Comparison of ENCODE assay signal across 8 cellular contexts in genomic region chr4:112636688-112637551, GRCh38. TPM values are rescaled to one million over a fixed set of nuclear protein-coding genes. Genes with fewer than 3 reads are reported as not detected.
DNase-seq lines count a peak whose midpoint lies in the region; ATAC-seq and TF ChIP-seq lines count a peak whose summit lies in the region.

LARP7 (plus strand) TSS chr4:112637143; CDS start chr4:112644670, 7,527 bp downstream.
A gene with protein sequence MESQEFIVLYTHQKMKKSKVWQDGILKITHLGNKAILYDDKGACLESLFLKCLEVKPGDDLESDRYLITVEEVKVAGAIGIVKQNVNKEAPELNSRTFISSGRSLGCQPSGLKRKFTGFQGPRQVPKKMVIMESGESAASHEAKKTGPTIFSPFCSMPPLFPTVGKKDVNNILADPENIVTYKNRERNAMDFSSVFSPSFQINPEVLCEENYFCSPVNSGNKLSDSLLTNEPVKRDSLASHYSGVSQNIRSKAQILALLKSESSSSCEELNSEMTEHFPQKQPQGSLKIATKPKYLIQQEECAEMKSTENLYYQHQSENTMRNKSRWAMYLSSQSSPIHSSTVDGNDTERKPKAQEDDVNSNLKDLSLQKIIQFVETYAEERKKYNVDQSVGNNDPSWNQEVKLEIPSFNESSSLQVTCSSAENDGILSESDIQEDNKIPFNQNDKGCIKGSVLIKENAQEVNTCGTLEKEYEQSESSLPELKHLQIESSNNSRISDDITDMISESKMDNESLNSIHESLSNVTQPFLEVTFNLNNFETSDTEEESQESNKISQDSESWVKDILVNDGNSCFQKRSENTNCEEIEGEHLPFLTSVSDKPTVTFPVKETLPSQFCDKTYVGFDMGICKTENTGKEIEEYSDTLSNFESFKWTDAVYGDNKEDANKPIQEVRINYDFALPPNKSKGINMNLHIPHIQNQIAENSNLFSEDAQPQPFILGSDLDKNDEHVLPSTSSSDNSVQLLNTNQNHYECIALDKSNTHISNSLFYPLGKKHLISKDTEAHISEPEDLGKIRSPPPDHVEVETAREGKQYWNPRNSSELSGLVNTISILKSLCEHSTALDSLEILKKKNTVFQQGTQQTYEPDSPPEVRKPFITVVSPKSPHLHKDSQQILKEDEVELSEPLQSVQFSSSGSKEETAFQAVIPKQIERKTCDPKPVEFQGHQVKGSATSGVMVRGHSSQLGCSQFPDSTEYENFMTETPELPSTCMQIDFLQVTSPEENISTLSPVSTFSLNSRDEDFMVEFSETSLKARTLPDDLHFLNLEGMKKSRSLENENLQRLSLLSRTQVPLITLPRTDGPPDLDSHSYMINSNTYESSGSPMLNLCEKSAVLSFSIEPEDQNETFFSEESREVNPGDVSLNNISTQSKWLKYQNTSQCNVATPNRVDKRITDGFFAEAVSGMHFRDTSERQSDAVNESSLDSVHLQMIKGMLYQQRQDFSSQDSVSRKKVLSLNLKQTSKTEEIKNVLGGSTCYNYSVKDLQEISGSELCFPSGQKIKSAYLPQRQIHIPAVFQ (N-terminal part only) (minus strand): TSS chr4:112636909. CDS start chr4:112633176, 3,733 bp downstream.

- CTCF ChIA-PET in PC-9 (lab: Charles Lee): no interaction called here

- in situ Hi-C loops in KBM-7 (cut with MboI; ENCODE audit: low pct_unique_long_range_greater_than_20kb, low sequenced_read_pairs): loop anchor here (25.0 kb wide), 1 partner anchor 300 kb away; no protein-coding TSS in a partner anchor

- H3K4me3 ChIP-seq in PC-9 (peak within 1 kb of the TSS; percentile 76), muscle layer of colon (ENCODE audit: low read depth in 1 of 2, low read length in 2 of 2) (peak within 1 kb of the TSS; percentile 59 to 95)

- no peak within 1 kb of the TSS for H3K27ac Mint-ChIP-seq in activated T-cell treated with anti-CD3 and anti-CD28 coated beads, Interleukin-2, amount 50 U/mL, for 24 hours

- peak; percentile 100 for TF ChIP-seq CTCF in PC-9 (conservative IDR thresholded peaks at IDR 0.05)

- ATAC-seq in GM21619 (IDR thresholded peaks at IDR 0.05; ENCODE audit: unreplicated experiment): peak; percentile 87
- peak; percentile 99 for ATAC-seq in esophagus mucosa

- TSS peak; percentile 70 for BruUV-seq in PC-9 (replicated peaks; lab: Mats Ljungman, UMichigan)

- H3K27me3 Mint-ChIP-seq in activated T-cell treated with anti-CD3 and anti-CD28 coated beads, Interleukin-2, amount 50 U/mL, for 24 hours: no peaks in the 10 kb centered on the region

- H2AFZ ChIP-seq in PC-9: peak within 1 kb of the TSS; percentile 90

- peaks cover 20% of the 10 kb centered on the region for H3K4me1 ChIP-seq in PC-9 (replicated peaks; ENCODE audit: insufficient read depth)
- peaks cover 19% of the 10 kb centered on the region for H3K4me1 ChIP-seq in muscle layer of colon (ENCODE audit: insufficient read depth, low read length)

- H3K27ac ChIP-seq in PC-9 (peak within 1 kb of the TSS; percentile 78), muscle layer of colon (ENCODE audit: low read depth, low read length) (peak within 1 kb of the TSS; percentile 92)

- DNase-seq in DMS53 treated with DMSO at 0.1 percent for 48 hours (lab: John Stamatoyannopoulos, UW; ENCODE audit: unreplicated experiment): peak; percentile 90
- DNase-seq in KBM-7: peak; percentile 99
- peak; percentile 97 to 98 for DNase-seq in PC-9
- peak; percentile 97 for DNase-seq in activated T-cell treated with anti-CD3 and anti-CD28 coated beads, Interleukin-2, amount 50 U/mL, for 24 hours
- peak; percentile 94 for DNase-seq in stimulated activated CD8-positive, alpha-beta memory T cell treated with anti-CD3 and anti-CD28 coated beads, Interleukin-7, amount 100 ng/mL, for 24 hours (ENCODE audit: low read depth)

- POLR2A ChIA-PET in PC-9 (lab: Charles Lee; ENCODE audit: unreplicated experiment): interaction anchor here (0.6 kb wide), 3 partner anchors 95 to 109 kb away, joined by 3 to 11 read pairs (median 5); no protein-coding TSS in a partner anchor

- H3K4me2 ChIP-seq in PC-9: peak within 1 kb of the TSS; percentile 90

- H3K27me3 ChIP-seq in PC-9 (ENCODE audit: insufficient read depth, low read depth) (no peaks in the 10 kb centered on the region), muscle layer of colon (ENCODE audit: control insufficient read depth in 1 of 2, insufficient read depth in 2 of 2, low read length in 2 of 2) (no peaks in the 10 kb centered on the region)

- H3K9ac ChIP-seq in muscle layer of colon (ENCODE audit: low read length): peak within 1 kb of the TSS; percentile 76

- 0 out of 2 replicates have a peak, but pooled peaks cover 6% of the 10 kb centered on the region for H3F3A ChIP-seq in PC-9 (ENCODE audit: insufficient read depth, low read depth)

- H4K20me1 ChIP-seq in PC-9 (ENCODE audit: insufficient read depth): 0 out of 2 replicates have a peak, but pooled peaks cover 4% of the 10 kb centered on the region

- H3K9me3 ChIP-seq in PC-9 (ENCODE audit: insufficient read depth, low read depth) (no peaks in the 10 kb centered on the region), muscle layer of colon (ENCODE audit: low read length) (no peaks in the 10 kb centered on the region)

- H3K79me2 ChIP-seq in PC-9 (ENCODE audit: low read depth): peaks cover 42% of the 10 kb centered on the region

- no peaks in the 10 kb centered on the region for H3K9me2 ChIP-seq in PC-9 (ENCODE audit: insufficient read depth)

- no peak within 1 kb of the TSS for H3K4me3 Mint-ChIP-seq in activated T-cell treated with anti-CD3 and anti-CD28 coated beads, Interleukin-2, amount 50 U/mL, for 24 hours

- peaks cover 29% of the 10 kb centered on the region for H3K4me1 Mint-ChIP-seq in activated T-cell treated with anti-CD3 and anti-CD28 coated beads, Interleukin-2, amount 50 U/mL, for 24 hours (ENCODE audit: low read depth)

- H3K9me3 Mint-ChIP-seq in activated T-cell treated with anti-CD3 and anti-CD28 coated beads, Interleukin-2, amount 50 U/mL, for 24 hours: no peaks in the 10 kb centered on the region

- H3K36me3 ChIP-seq in PC-9 (ENCODE audit: low read depth): no peaks in the 10 kb centered on the region; the same call in 1 of the 2 replicates
- no peaks in the 10 kb centered on the region for H3K36me3 ChIP-seq in muscle layer of colon (ENCODE audit: insufficient read depth, low read length)

- H3K36me3 Mint-ChIP-seq in activated T-cell treated with anti-CD3 and anti-CD28 coated beads, Interleukin-2, amount 50 U/mL, for 24 hours (ENCODE audit: low read depth): peaks cover 21% of the 10 kb centered on the region

- intact Hi-C loops in PC-9 (cut with micrococcal nuclease; ENCODE audit: unreplicated experiment): loop anchor here (1.0 to 10.0 kb wide), 4 partner anchors 110 to 458 kb away; no protein-coding TSS in a partner anchor

RNA-seq across cellular contexts. Expression of gene LARP7, which starts in this region (rescaled TPM):
- 35.8 and 47.8 TPM in 2 replicates for total RNA-seq in PC-9 (2021)
- 22.8 TPM for total RNA-seq in esophagus mucosa

RNA-seq across cellular contexts. Expression of the second gene that starts in this region (rescaled TPM):
- total RNA-seq in PC-9 (2021) (17.3 and 18.9 TPM in 2 replicates), esophagus mucosa (5.2 TPM)

Comparison
In these comparisons a context has a peak if more than half of its experiments do, and no peak if none do; other contexts are left out.
1. Peak in every context shown above with its lines: DNase-seq, ATAC-seq, H3K4me3 ChIP-seq and H3K27ac ChIP-seq.